Comparison of ENCODE assay signal across 9 cellular contexts in genomic region chr3:111072016-111072891, GRCh38. TPM values are rescaled to one million over a fixed set of nuclear protein-coding genes. Genes with fewer than 3 reads are reported as not detected.
DNase-seq lines count a peak whose midpoint lies in the region; ATAC-seq, FAIRE-seq and TF ChIP-seq lines count a peak whose summit lies in the region.
"Had no signal": no experiment of that assay in that cellular context is flagged by ENCODE, and none has a peak within 500 bp of the region (broad histone marks: within the 10 kb centered on the region; RNA-seq: fewer than 3 reads in every experiment).

No MANE protein-coding gene starts in this region.

- CTCF ChIA-PET in A549 (lab: Yijun Ruan, JAX): interaction anchor here (1.1 kb wide), 1 partner anchor 224 kb away, joined by 4 read pairs; no protein-coding TSS in a partner anchor

- H3K27me3 ChIP-seq in muscle layer of duodenum (ENCODE audit: low read depth, low read length): no peaks in the 10 kb centered on the region
- no peaks in the 10 kb centered on the region for H3K27me3 ChIP-seq in thyroid gland
- H3K27me3 ChIP-seq in Karpas-422 (ENCODE audit: low read length): no peaks in the 10 kb centered on the region

- H4K20me1 ChIP-seq in Karpas-422 (ENCODE audit: insufficient read depth, low read depth, low read length): no peaks in the 10 kb centered on the region

- ATAC-seq in A549 (peak; percentile 39 to 52), GM19043 (IDR thresholded peaks at IDR 0.05; ENCODE audit: low read depth, unreplicated experiment) (peak; percentile 21), HG03439 (IDR thresholded peaks at IDR 0.05; ENCODE audit: unreplicated experiment) (peak; percentile 40)

- H3K4me2 ChIP-seq in A549 (peak overlapping the region; percentile 93), Karpas-422 (ENCODE audit: low read depth, low read length, poor library complexity, severe bottlenecking) (no peak overlapping the region)

- POLR2A ChIA-PET in A549 (lab: Yijun Ruan, JAX): no interaction called here

- H3K9me3 ChIP-seq in A549 (no peaks in the 10 kb centered on the region), muscle layer of duodenum (ENCODE audit: control insufficient read depth in 1 of 2, low read length in 2 of 2) (no peaks in the 10 kb centered on the region), thyroid gland (no peaks in the 10 kb centered on the region), Karpas-422 (ENCODE audit: low read length) (no peaks in the 10 kb centered on the region; the same call in 1 of the 2 replicates)

- H3K79me2 ChIP-seq in Karpas-422 (ENCODE audit: low read length): no peaks in the 10 kb centered on the region

- TF ChIP-seq CTCF in A549 (IDR thresholded peaks at IDR 0.05) (no peak), thyroid gland (IDR thresholded peaks at IDR 0.05) (no peak)

- no peak for TF ChIP-seq EP300 in A549 (IDR thresholded peaks at IDR 0.05)

- H3K9ac ChIP-seq in Karpas-422 (ENCODE audit: low read length): no peak overlapping the region

- H2AFZ ChIP-seq in Karpas-422 (ENCODE audit: low read length): no peak overlapping the region

- peak overlapping the region; percentile 93 for H3K4me3 ChIP-seq in A549
- H3K4me3 ChIP-seq in muscle layer of duodenum (ENCODE audit: low read depth in 1 of 2, low read length in 2 of 2): peak overlapping the region; percentile 79 to 85
- peak overlapping the region; percentile 54 to 96 (median 88) for H3K4me3 ChIP-seq in thyroid gland (replicated peaks in 1 of 3)
- no peak overlapping the region for H3K4me3 ChIP-seq in Karpas-422 (ENCODE audit: low read length)

- no peak for TF ChIP-seq RAD21 in A549 (conservative IDR thresholded peaks at IDR 0.05 in 1 of 2, IDR thresholded peaks at IDR 0.05 in 1 of 2)

- intact Hi-C loops in thyroid gland (cut with DNase I): loop anchor here (10.0 kb wide), 1 partner anchor 183 kb away; no protein-coding TSS in a partner anchor

- 1% methylated on average over 24 of the region's 71 CpGs for WGBS in A549 (ENCODE audit: missing lambda C conversion rate)
- 0% methylated on average over 22 to 46 of the region's 71 CpGs for WGBS in thyroid gland, 2 donors

- TF ChIP-seq POLR2A in A549 (IDR thresholded peaks at IDR 0.05; ENCODE audit: low read length): no peak
- no peak for TF ChIP-seq POLR2A in thyroid gland (IDR thresholded peaks at IDR 0.05)

- no peak for FAIRE-seq in A549 (lab: Jason Lieb, UNC)
- FAIRE-seq: GM18507 had no signal

- H3K27ac ChIP-seq in A549 (peak overlapping the region; percentile 97 to 98), epithelial cell of prostate (peak overlapping the region; percentile 27), muscle layer of duodenum (ENCODE audit: low read length) (peak overlapping the region; percentile 79), thyroid gland (peak overlapping the region; percentile 84 to 91 (median 84)), Karpas-422 (ENCODE audit: low read length) (no peak overlapping the region)

- H3K36me3 ChIP-seq in muscle layer of duodenum (ENCODE audit: control insufficient read depth in 1 of 2, insufficient read depth in 2 of 2, low read length in 2 of 2) (no peaks in the 10 kb centered on the region), thyroid gland (no peaks in the 10 kb centered on the region), Karpas-422 (ENCODE audit: insufficient read depth, low read length) (no peaks in the 10 kb centered on the region)

- H3K9me2 ChIP-seq in Karpas-422 (replicated peaks; ENCODE audit: insufficient read depth, low read length): no peaks in the 10 kb centered on the region; the same call in 1 of the 2 replicates

- DNase-seq in A549 (ENCODE audit: low read depth in 1 of 2, low spot score in 1 of 2) (peak; percentile 7 to 14), epithelial cell of prostate (ENCODE audit: low read depth, low spot score) (no peak), thyroid gland (peak; percentile 47 to 49), Karpas-422 (no peak)
- peak; percentile 38 for DNase-seq in activated CD4-positive, alpha-beta T cell treated with anti-CD3 and anti-CD28 coated beads for 48 hours

- H3K4me1 ChIP-seq in A549 (peaks cover 43% of the 10 kb centered on the region), muscle layer of duodenum (ENCODE audit: control insufficient read depth in 1 of 2, insufficient read depth in 2 of 2, low read length in 2 of 2) (peaks cover 0 to 17% of the 10 kb centered on the region in 2 donors), thyroid gland (peaks cover 19 to 24% of the 10 kb centered on the region in 2 donors), Karpas-422 (ENCODE audit: low read length) (no peaks in the 10 kb centered on the region)

TF ChIP-seq in A549, 52 proteins besides CTCF, POLR2A, EP300 and RAD21 (continues in another document):
- TF ChIP-seq RFX5 (IDR thresholded peaks at IDR 0.05): no peak
- no peak for TF ChIP-seq ESRRA (IDR thresholded peaks at IDR 0.05; ENCODE audit: borderline replicate concordance, low read length)
- no peak for TF ChIP-seq ZC3H11A (IDR thresholded peaks at IDR 0.05)
- peak; percentile 22; the same call in 1 of the 2 replicates for TF ChIP-seq PHF8 (IDR thresholded peaks at IDR 0.05; ENCODE audit: borderline replicate concordance, low read depth)
- TF ChIP-seq RNF2 (IDR thresholded peaks at IDR 0.05; ENCODE audit: borderline replicate concordance, low read depth): no peak
- no peak for TF ChIP-seq BHLHE40 (IDR thresholded peaks at IDR 0.05; ENCODE audit: low read depth, low read length)
- no peak for TF ChIP-seq CEBPB (IDR thresholded peaks at IDR 0.05)
- TF ChIP-seq TP53 (CRISPR knock-in tag; IDR thresholded peaks at IDR 0.05): no peak
- no peak for TF ChIP-seq NFE2L2 (conservative IDR thresholded peaks at IDR 0.05; ENCODE audit: low read length)
- no peak for TF ChIP-seq CBX8 (IDR thresholded peaks at IDR 0.05)
- no peak for TF ChIP-seq RCOR1 (IDR thresholded peaks at IDR 0.05; ENCODE audit: low read depth, low read length)
- no peak for TF ChIP-seq JUNB (IDR thresholded peaks at IDR 0.05)
- TF ChIP-seq E2F6 (IDR thresholded peaks at IDR 0.05; ENCODE audit: borderline replicate concordance, low read depth): peak; percentile 46; the same call in 1 of the 2 replicates
- TF ChIP-seq, protein P1, sequence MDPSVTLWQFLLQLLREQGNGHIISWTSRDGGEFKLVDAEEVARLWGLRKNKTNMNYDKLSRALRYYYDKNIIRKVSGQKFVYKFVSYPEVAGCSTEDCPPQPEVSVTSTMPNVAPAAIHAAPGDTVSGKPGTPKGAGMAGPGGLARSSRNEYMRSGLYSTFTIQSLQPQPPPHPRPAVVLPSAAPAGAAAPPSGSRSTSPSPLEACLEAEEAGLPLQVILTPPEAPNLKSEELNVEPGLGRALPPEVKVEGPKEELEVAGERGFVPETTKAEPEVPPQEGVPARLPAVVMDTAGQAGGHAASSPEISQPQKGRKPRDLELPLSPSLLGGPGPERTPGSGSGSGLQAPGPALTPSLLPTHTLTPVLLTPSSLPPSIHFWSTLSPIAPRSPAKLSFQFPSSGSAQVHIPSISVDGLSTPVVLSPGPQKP (IDR thresholded peaks at IDR 0.05; ENCODE audit: low read depth, low read length): no peak
- TF ChIP-seq HEYL (CRISPR knock-in tag; IDR thresholded peaks at IDR 0.05): no peak
- TF ChIP-seq MYC (IDR thresholded peaks at IDR 0.05; ENCODE audit: borderline replicate concordance, low read length): no peak
- TF ChIP-seq SREBF2 (IDR thresholded peaks at IDR 0.05): no peak
- TF ChIP-seq SMC3 (IDR thresholded peaks at IDR 0.05): no peak
- TF ChIP-seq BCL3 (IDR thresholded peaks at IDR 0.05): no peak
- TF ChIP-seq KDM1A (IDR thresholded peaks at IDR 0.05; ENCODE audit: low read depth): peak; percentile 18; the same call in 1 of the 2 replicates
- TF ChIP-seq ZSCAN20 (CRISPR knock-in tag; IDR thresholded peaks at IDR 0.05): no peak
- no peak for TF ChIP-seq EHF (CRISPR knock-in tag; IDR thresholded peaks at IDR 0.05)
- no peak for TF ChIP-seq HOXA7 (CRISPR knock-in tag; IDR thresholded peaks at IDR 0.05)
- TF ChIP-seq CHD4 (IDR thresholded peaks at IDR 0.05; ENCODE audit: borderline replicate concordance): no peak
- peak; percentile 43; the same call in 1 of the 2 replicates for TF ChIP-seq MAX (IDR thresholded peaks at IDR 0.05)

RNA-seq across cellular contexts. Expression of gene NECTIN3, which starts 0.6 kb away (rescaled TPM):
- polyA plus RNA-seq in A549 (2011; rRNA removed): 36.6 and 38.4 TPM in 2 replicates
- 5.4 and 7.8 TPM in 2 replicates for polyA plus RNA-seq in A549 (2012; cell fraction: cytosol; rRNA removed)
- polyA plus RNA-seq in A549 (2012; cell fraction: nucleus; rRNA removed): 4.1 and 5.1 TPM in 2 replicates
- polyA plus RNA-seq in A549 (2017; fragmentation: RNase III; extraction: RNeasy Plus Mini Kit Qiagen cat#74134 plus additional on column Dnase treatment): 28.3 to 33.2 TPM (median 29.8 TPM) in 3 replicates
- 33.9 and 34.1 TPM in 2 replicates for polyA minus RNA-seq in A549 (2011; rRNA and poly(A)+ RNA removed)
- 10 to 100 TPM; 60.3 to 95.4 (median 87.7) TPM for total RNA-seq in thyroid gland
- not detected in 2 replicates for total RNA-seq in Karpas-422 (2014; rRNA removed; shearing (Covaris generic); ENCODE audit: low replicate concordance)

Comparison
In these comparisons a context has a peak if more than half of its experiments do, and no peak if none do; other contexts are left out.
1. DNase-seq: peak in A549 (2 of 2), activated CD4-positive, alpha-beta T cell treated with anti-CD3 and anti-CD28 coated beads for 48 hours (single experiment) and thyroid gland (2 of 2); none in epithelial cell of prostate (single experiment) and Karpas-422 (single experiment).
2. RNA of gene NECTIN3, which starts 0.6 kb away (total RNA-seq): 60.3 to 95.4 TPM in thyroid gland; not detected in Karpas-422; every median in the first group is over 10 times any median in the second.
3. Peak in every context shown above with its lines, with median percentiles within 50 percentile points of each other: ATAC-seq.